19 cellular contexts compared by ENCODE assay signal in the genomic region with DNA sequence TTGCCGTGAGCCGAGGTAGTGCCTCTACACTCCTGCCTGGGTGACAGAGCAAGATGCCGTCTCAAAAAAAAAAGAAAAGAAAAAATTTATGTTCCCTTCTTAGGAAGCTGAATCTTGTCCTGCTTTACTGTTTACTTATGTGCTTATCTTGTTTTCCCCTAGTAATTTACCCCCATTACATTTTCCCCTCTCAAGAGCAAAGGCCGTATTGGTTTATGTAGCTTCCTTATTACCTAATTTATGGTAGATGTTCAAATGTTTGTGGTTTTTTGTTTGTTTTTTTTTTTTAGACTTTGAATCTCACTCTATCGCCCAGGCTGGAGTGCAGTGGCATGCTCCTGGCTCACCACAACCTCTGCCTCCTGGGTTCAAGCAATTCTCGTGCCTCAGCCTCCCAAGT. TPM values are rescaled to one million over a fixed set of nuclear protein-coding genes. Genes with fewer than 3 reads are reported as not detected.
DNase-seq lines count a peak whose midpoint lies in the region; ATAC-seq, FAIRE-seq and TF ChIP-seq lines count a peak whose summit lies in the region.
"Had no signal": no experiment of that assay in that cellular context is flagged by ENCODE, and none has a peak within 500 bp of the region (broad histone marks: within the 10 kb centered on the region; RNA-seq: fewer than 3 reads in every experiment).

No MANE protein-coding gene starts in this region.

- no peak overlapping the region for H3K9ac ChIP-seq in HepG2 (ENCODE audit: insufficient read depth, low read depth, low read length)
- H3K9ac ChIP-seq in neural progenitor cell, result no peak overlapping the region

- intact Hi-C loops in HepG2 (cut with micrococcal nuclease; ENCODE audit: unreplicated experiment) (no loop called here), right lobe of liver (cut with DNase I) (no loop called here), vagina (cut with DNase I) (no loop called here), breast epithelium (cut with DNase I; ENCODE audit: low total_unique reads) (no loop called here)

- peak overlapping the region; percentile 32 to 56 (median 53) for H3K4me3 Mint-ChIP-seq in T-cell
- peak overlapping the region; percentile 21 to 54 for H3K4me3 Mint-ChIP-seq in effector memory CD8-positive, alpha-beta T cell
- no peak overlapping the region for H3K4me3 Mint-ChIP-seq in neural progenitor cell

- TF ChIP-seq EP300 in HepG2 (IDR thresholded peaks at IDR 0.05; ENCODE audit: low read depth in 2 of 2, low read length in 2 of 2) (no peak), HepG2 (CRISPR knock-in tag; IDR thresholded peaks at IDR 0.05; ENCODE audit: borderline replicate concordance) (no peak)

- H3K4me3 ChIP-seq in HepG2 (replicated peaks in 1 of 3; ENCODE audit: insufficient read depth in 1 of 3, low read depth in 2 of 3, low read length in 3 of 3), result no peak overlapping the region
- no peak overlapping the region for H3K4me3 ChIP-seq in right lobe of liver
- no peak overlapping the region for H3K4me3 ChIP-seq in vagina
- no peak overlapping the region for H3K4me3 ChIP-seq in breast epithelium
- no peak overlapping the region for H3K4me3 ChIP-seq in neural progenitor cell

- H3K9me3 Mint-ChIP-seq in T-cell (no peaks in the 10 kb centered on the region), neural progenitor cell (peaks cover 3% of the 10 kb centered on the region)
- H3K9me3 Mint-ChIP-seq in effector memory CD8-positive, alpha-beta T cell, result no peaks in the 10 kb centered on the region

- in situ Hi-C loops in HepG2 (cut with HindIII; ENCODE audit: extremely low pct_ligation_motif_present, low pct_unique_long_range_greater_than_20kb), result no loop called here

- TF ChIP-seq CTCF in HepG2 (CRISPR knock-in tag; IDR thresholded peaks at IDR 0.05) (no peak), right lobe of liver (IDR thresholded peaks at IDR 0.05) (no peak), vagina (IDR thresholded peaks at IDR 0.05) (no peak), breast epithelium (IDR thresholded peaks at IDR 0.05) (no peak), neural progenitor cell (IDR thresholded peaks at IDR 0.05) (no peak)

- H3K27ac Mint-ChIP-seq in T-cell (peak overlapping the region; percentile 79 to 88), neural progenitor cell (no peak overlapping the region)
- H3K27ac Mint-ChIP-seq in effector memory CD8-positive, alpha-beta T cell, result peak overlapping the region in 1 of 2 donors; percentile 81

- H3K36me3 ChIP-seq in HepG2 (replicated peaks in 1 of 2; ENCODE audit: control insufficient read depth in 1 of 2, insufficient read depth in 2 of 2, low read length in 2 of 2) (no peaks in the 10 kb centered on the region), right lobe of liver (no peaks in the 10 kb centered on the region), vagina (no peaks in the 10 kb centered on the region), breast epithelium (no peaks in the 10 kb centered on the region), neural progenitor cell (no peaks in the 10 kb centered on the region)
- H3K36me3 ChIP-seq: BE2C had no signal

- H4K20me1 ChIP-seq in HepG2 (ENCODE audit: insufficient read depth, low read length), result no peaks in the 10 kb centered on the region
- no peaks in the 10 kb centered on the region for H4K20me1 ChIP-seq in neural progenitor cell (ENCODE audit: low read depth)

- H2AFZ ChIP-seq in HepG2 (ENCODE audit: low read length) (no peak overlapping the region), neural progenitor cell (replicated peaks) (no peak overlapping the region)

- TF ChIP-seq POLR2A in HepG2 (IDR thresholded peaks at IDR 0.05; ENCODE audit: insufficient read depth in 1 of 2, low read depth in 2 of 2, low read length in 2 of 2) (no peak), right lobe of liver (IDR thresholded peaks at IDR 0.05) (no peak), vagina (IDR thresholded peaks at IDR 0.05) (no peak), breast epithelium (IDR thresholded peaks at IDR 0.05) (no peak)

- no peaks in the 10 kb centered on the region for H3F3A ChIP-seq in neural progenitor cell (ENCODE audit: low read depth)

- POLR2A ChIA-PET in HepG2 (lab: Yijun Ruan, JAX) (no interaction called here), T-cell (lab: Charles Lee) (interaction anchor here (0.5 to 0.6 kb wide), 3 partner anchors 42 to 141 kb away, joined by 3 to 6 read pairs (median 3); no protein-coding TSS in a partner anchor)

- ATAC-seq in HepG2, result peak; percentile 18; the same call in 2 of the 3 replicates
- ATAC-seq in right lobe of liver, result no peak
- ATAC-seq in T-cell (replicated peaks in 1 of 4), result no peak
- no peak for ATAC-seq in effector memory CD8-positive, alpha-beta T cell (replicated peaks)
- no peak for ATAC-seq in GM19328 (IDR thresholded peaks at IDR 0.05; ENCODE audit: unreplicated experiment)
- ATAC-seq: Panc1 had no signal

- no TSS peak for BruUV-seq in HepG2 (replicated peaks; lab: Mats Ljungman, UMichigan)

- H3K79me2 ChIP-seq in HepG2 (ENCODE audit: insufficient read depth, low read length) (no peaks in the 10 kb centered on the region), neural progenitor cell (ENCODE audit: low read depth) (no peaks in the 10 kb centered on the region)

- H3K4me1 Mint-ChIP-seq in T-cell (peaks cover 73 to 81% (median 74%) of the 10 kb centered on the region in 3 donors), neural progenitor cell (peaks cover 9% of the 10 kb centered on the region)
- H3K4me1 Mint-ChIP-seq in effector memory CD8-positive, alpha-beta T cell (ENCODE audit: low read depth in 2 of 2), result peaks cover 32 to 53% of the 10 kb centered on the region in 2 donors

- peaks cover 33% of the 10 kb centered on the region for H3K4me1 ChIP-seq in HepG2 (ENCODE audit: insufficient read depth, low read length)
- no peaks in the 10 kb centered on the region for H3K4me1 ChIP-seq in right lobe of liver
- H3K4me1 ChIP-seq in vagina, result peaks cover 18% of the 10 kb centered on the region
- H3K4me1 ChIP-seq in breast epithelium, result peaks cover 0 to 5% of the 10 kb centered on the region in 2 donors
- H3K4me1 ChIP-seq in neural progenitor cell, result no peaks in the 10 kb centered on the region
- H3K4me1 ChIP-seq: BE2C had no signal

- FAIRE-seq in HepG2 (lab: Jason Lieb, UNC), result no peak
- FAIRE-seq: GM18507 had no signal

- DNase-seq in HepG2 (ENCODE audit: low spot score), result no peak
- no peak for DNase-seq in right lobe of liver
- no peak for DNase-seq in T-cell
- DNase-seq in effector memory CD8-positive, alpha-beta T cell, result no peak
- DNase-seq in vagina (ENCODE audit: extremely low spot score in 2 of 2), result no peak
- no peak for DNase-seq in breast epithelium (ENCODE audit: low spot score in 2 of 2)
- no peak for DNase-seq in neural progenitor cell (ENCODE audit: low spot score)
- DNase-seq: BE2C, HCEC 1CT, NCI-H1436, NCI-H2029 treated with DMSO at 0.1 percent for 48 hours, NCI-H510A, NCI-H82, SHP77 had no signal

- 2% methylated on average over 6 of the region's 6 CpGs for WGBS in HepG2 (ENCODE audit: low lambda C conversion rate)
- WGBS in right lobe of liver (ENCODE audit: insufficient coverage, low coverage, low lambda C conversion rate, missing lambda C conversion rate), result 83% methylated on average over 6 of the region's 6 CpGs

- H3K9me3 ChIP-seq in HepG2 (ENCODE audit: low read length) (no peaks in the 10 kb centered on the region), right lobe of liver (no peaks in the 10 kb centered on the region), vagina (no peaks in the 10 kb centered on the region), breast epithelium (no peaks in the 10 kb centered on the region), neural progenitor cell (ENCODE audit: low read depth) (no peaks in the 10 kb centered on the region)
- H3K9me3 ChIP-seq: BE2C had no signal

- CTCF ChIA-PET in HepG2 (lab: Yijun Ruan, JAX; ENCODE audit: low intra/inter-chr PET ratio, low total read pairs), result no interaction called here
- CTCF ChIA-PET in T-cell (lab: Charles Lee), result interaction anchor here (0.6 to 1.2 kb wide), 4 partner anchors 15 to 33 kb away, joined by 4 to 8 read pairs (median 4); partner anchors contain the start of gene ZFP3 (in 1 of the 2)

- H3K27ac ChIP-seq in HepG2 (ENCODE audit: extremely low read length, insufficient read depth, low read length), result no peak overlapping the region
- no peak overlapping the region for H3K27ac ChIP-seq in right lobe of liver
- H3K27ac ChIP-seq in vagina, result peak overlapping the region; percentile 72
- H3K27ac ChIP-seq in breast epithelium, result no peak overlapping the region
- H3K27ac ChIP-seq in neural progenitor cell, result no peak overlapping the region

- H3K27me3 ChIP-seq in HepG2 (ENCODE audit: control insufficient read depth in 1 of 2, insufficient read depth in 2 of 2, low read length in 2 of 2), result no peaks in the 10 kb centered on the region; a peak in 1 of 5 replicates
- H3K27me3 ChIP-seq in right lobe of liver, result no peaks in the 10 kb centered on the region
- no peaks in the 10 kb centered on the region for H3K27me3 ChIP-seq in vagina
- no peaks in the 10 kb centered on the region for H3K27me3 ChIP-seq in breast epithelium
- no peaks in the 10 kb centered on the region for H3K27me3 ChIP-seq in neural progenitor cell
- H3K27me3 ChIP-seq: BE2C had no signal

- TF ChIP-seq RAD21 in HepG2 (CRISPR knock-in tag; IDR thresholded peaks at IDR 0.05), result no peak

- H3K36me3 Mint-ChIP-seq in T-cell (peaks cover 8% of the 10 kb centered on the region), neural progenitor cell (no peaks in the 10 kb centered on the region)
- H3K36me3 Mint-ChIP-seq in effector memory CD8-positive, alpha-beta T cell (ENCODE audit: insufficient read depth), result peaks cover 12% of the 10 kb centered on the region

- H3K4me2 ChIP-seq in HepG2 (ENCODE audit: low read depth, low read length) (peak overlapping the region; percentile 5; the same call in 1 of the 2 replicates), neural progenitor cell (no peak overlapping the region)

- H3K27me3 Mint-ChIP-seq in T-cell (no peaks in the 10 kb centered on the region), neural progenitor cell (ENCODE audit: insufficient read depth, low read depth) (peaks cover 3% of the 10 kb centered on the region)
- no peaks in the 10 kb centered on the region for H3K27me3 Mint-ChIP-seq in effector memory CD8-positive, alpha-beta T cell

RNA-seq across cellular contexts. Expression of gene SLC52A1, which starts 10.3 kb away (rescaled TPM):
- 0.13 TPM in 1 of 2 replicates, not detected in the other for total RNA-seq in HepG2 (2016; rRNA removed; fragmentation: Illumina TruSeq; extraction: Trizol)
- not detected in 2 replicates for total RNA-seq in HepG2 (2016; cell fraction: cytosol; rRNA removed; fragmentation: Illumina TruSeq; extraction: Trizol; ENCODE audit: low read depth)
- 0.11 TPM in 1 of 2 replicates, not detected in the other for total RNA-seq in HepG2 (2016; cell fraction: insoluble cytoplasmic fraction; rRNA removed; fragmentation: Illumina TruSeq; extraction: Trizol)
- not detected in 2 replicates for total RNA-seq in HepG2 (2016; cell fraction: membrane; rRNA removed; fragmentation: Illumina TruSeq; extraction: Trizol)
- 0.16 TPM in 1 of 2 replicates, not detected in the other for total RNA-seq in HepG2 (2016; cell fraction: nucleus; rRNA removed; fragmentation: Illumina TruSeq; extraction: Trizol)
- 0.03 TPM in 1 of 2 replicates, not detected in the other for polyA plus RNA-seq in HepG2 (2011; rRNA removed)
- polyA plus RNA-seq in HepG2 (2011; cell fraction: cytosol; rRNA removed), result 0.03 TPM in 1 of 2 replicates, not detected in the other
- polyA plus RNA-seq in HepG2 (2011; cell fraction: nucleus; rRNA removed), result 0.10 and 0.11 TPM in 2 replicates
- polyA plus RNA-seq in HepG2 (2012), result not detected in 2 replicates
- not detected in 2 replicates for polyA plus RNA-seq in HepG2 (2016; cell fraction: cytosol; fragmentation: Illumina TruSeq; extraction: Trizol; ENCODE audit: low read depth)
- not detected in 2 replicates for polyA plus RNA-seq in HepG2 (2016; cell fraction: insoluble cytoplasmic fraction; fragmentation: Illumina TruSeq; extraction: Trizol; ENCODE audit: low read depth)
- not detected in 2 replicates for polyA plus RNA-seq in HepG2 (2016; cell fraction: membrane; fragmentation: Illumina TruSeq; extraction: Trizol; ENCODE audit: low read depth)
- polyA plus RNA-seq in HepG2 (2016; cell fraction: nucleus; fragmentation: Illumina TruSeq; extraction: Trizol; ENCODE audit: insufficient read depth, low read depth), result not detected in 2 replicates
- not detected in 2 replicates for polyA minus RNA-seq in HepG2 (2011; rRNA and poly(A)+ RNA removed; ENCODE audit: low replicate concordance)
- not detected in 2 replicates for polyA minus RNA-seq in HepG2 (2011; cell fraction: cytosol; rRNA and poly(A)+ RNA removed)
- polyA minus RNA-seq in HepG2 (2011; cell fraction: nucleus; rRNA and poly(A)+ RNA removed), result not detected in 2 replicates
- total RNA-seq in right lobe of liver, result under 1 TPM in 2 of 6 experiments, not detected in 4; 0.13 to 0.20 TPM
- total RNA-seq in T-cell, result under 1 TPM in 3 of 5 donors, not detected in 2; 0.14 to 0.62 (median 0.25) TPM
- 0.49 TPM for total RNA-seq in vagina
- under 1 TPM; 0.29 to 0.98 (median 0.32) TPM for total RNA-seq in breast epithelium
- total RNA-seq in neural progenitor cell (ENCODE audit: low replicate concordance), result 0.31 TPM in 1 of 2 replicates, not detected in the other
- total RNA-seq: HT-29 had no signal
- polyA plus RNA-seq: AG04450 had no signal

RNA-seq across cellular contexts. Expression of gene ZFP3, which starts 32.8 kb away (rescaled TPM):
- total RNA-seq in HepG2 (2016; rRNA removed; fragmentation: Illumina TruSeq; extraction: Trizol), result not detected in 2 replicates
- not detected in 2 replicates for total RNA-seq in HepG2 (2016; cell fraction: cytosol; rRNA removed; fragmentation: Illumina TruSeq; extraction: Trizol; ENCODE audit: low read depth)
- total RNA-seq in HepG2 (2016; cell fraction: insoluble cytoplasmic fraction; rRNA removed; fragmentation: Illumina TruSeq; extraction: Trizol), result not detected in 2 replicates
- total RNA-seq in HepG2 (2016; cell fraction: membrane; rRNA removed; fragmentation: Illumina TruSeq; extraction: Trizol), result not detected in 2 replicates
- not detected in 2 replicates for total RNA-seq in HepG2 (2016; cell fraction: nucleus; rRNA removed; fragmentation: Illumina TruSeq; extraction: Trizol)
- polyA plus RNA-seq in HepG2 (2011; rRNA removed), result not detected in 2 replicates
- polyA plus RNA-seq in HepG2 (2011; cell fraction: cytosol; rRNA removed), result not detected in 2 replicates
- not detected in 2 replicates for polyA plus RNA-seq in HepG2 (2011; cell fraction: nucleus; rRNA removed)
- polyA plus RNA-seq in HepG2 (2012), result not detected in 2 replicates
- not detected in 2 replicates for polyA plus RNA-seq in HepG2 (2016; cell fraction: cytosol; fragmentation: Illumina TruSeq; extraction: Trizol; ENCODE audit: low read depth)
- not detected in 2 replicates for polyA plus RNA-seq in HepG2 (2016; cell fraction: insoluble cytoplasmic fraction; fragmentation: Illumina TruSeq; extraction: Trizol; ENCODE audit: low read depth)
- not detected in 2 replicates for polyA plus RNA-seq in HepG2 (2016; cell fraction: membrane; fragmentation: Illumina TruSeq; extraction: Trizol; ENCODE audit: low read depth)
- polyA plus RNA-seq in HepG2 (2016; cell fraction: nucleus; fragmentation: Illumina TruSeq; extraction: Trizol; ENCODE audit: insufficient read depth, low read depth), result not detected in 2 replicates
- not detected in 2 replicates for polyA minus RNA-seq in HepG2 (2011; rRNA and poly(A)+ RNA removed; ENCODE audit: low replicate concordance)
- not detected in 2 replicates for polyA minus RNA-seq in HepG2 (2011; cell fraction: cytosol; rRNA and poly(A)+ RNA removed)
- not detected in 2 replicates for polyA minus RNA-seq in HepG2 (2011; cell fraction: nucleus; rRNA and poly(A)+ RNA removed)
- 1 to 10 TPM in 1 of 6 experiments, under 1 TPM in 5; 0.51 to 1.6 (median 0.87) TPM for total RNA-seq in right lobe of liver
- 10 to 100 TPM in 1 of 5 donors, 1 to 10 TPM in 4; 3.3 to 10.4 (median 8.5) TPM for total RNA-seq in T-cell
- total RNA-seq in vagina, result 3.4 TPM
- total RNA-seq in breast epithelium, result 1 to 10 TPM; 3.7 to 8.8 (median 4.9) TPM
- 0.19 and 0.34 TPM in 2 replicates for total RNA-seq in neural progenitor cell (ENCODE audit: low replicate concordance)

RNA-seq across cellular contexts. Expression of gene KIF1C, which starts 47.7 kb away (rescaled TPM):
- total RNA-seq in HepG2 (2016; rRNA removed; fragmentation: Illumina TruSeq; extraction: Trizol), result 79.0 and 104 TPM in 2 replicates
- total RNA-seq in HepG2 (2016; cell fraction: cytosol; rRNA removed; fragmentation: Illumina TruSeq; extraction: Trizol; ENCODE audit: low read depth), result 19.8 and 24.9 TPM in 2 replicates
- total RNA-seq in HepG2 (2016; cell fraction: insoluble cytoplasmic fraction; rRNA removed; fragmentation: Illumina TruSeq; extraction: Trizol), result 62.8 and 109 TPM in 2 replicates
- total RNA-seq in HepG2 (2016; cell fraction: membrane; rRNA removed; fragmentation: Illumina TruSeq; extraction: Trizol), result 101 and 114 TPM in 2 replicates
- 47.9 and 62.6 TPM in 2 replicates for total RNA-seq in HepG2 (2016; cell fraction: nucleus; rRNA removed; fragmentation: Illumina TruSeq; extraction: Trizol)
- polyA plus RNA-seq in HepG2 (2011; rRNA removed), result 70.0 and 77.7 TPM in 2 replicates
- polyA plus RNA-seq in HepG2 (2011; cell fraction: cytosol; rRNA removed), result 41.2 and 41.3 TPM in 2 replicates
- 56.4 and 66.4 TPM in 2 replicates for polyA plus RNA-seq in HepG2 (2011; cell fraction: nucleus; rRNA removed)
- 64.6 and 76.7 TPM in 2 replicates for polyA plus RNA-seq in HepG2 (2012)
- 35.2 and 41.4 TPM in 2 replicates for polyA plus RNA-seq in HepG2 (2016; cell fraction: cytosol; fragmentation: Illumina TruSeq; extraction: Trizol; ENCODE audit: low read depth)
- polyA plus RNA-seq in HepG2 (2016; cell fraction: insoluble cytoplasmic fraction; fragmentation: Illumina TruSeq; extraction: Trizol; ENCODE audit: low read depth), result 92.0 and 117 TPM in 2 replicates
- polyA plus RNA-seq in HepG2 (2016; cell fraction: membrane; fragmentation: Illumina TruSeq; extraction: Trizol; ENCODE audit: low read depth), result 104 and 124 TPM in 2 replicates
- 138 and 143 TPM in 2 replicates for polyA plus RNA-seq in HepG2 (2016; cell fraction: nucleus; fragmentation: Illumina TruSeq; extraction: Trizol; ENCODE audit: insufficient read depth, low read depth)
- 103 and 104 TPM in 2 replicates for polyA minus RNA-seq in HepG2 (2011; rRNA and poly(A)+ RNA removed; ENCODE audit: low replicate concordance)
- polyA minus RNA-seq in HepG2 (2011; cell fraction: cytosol; rRNA and poly(A)+ RNA removed), result 33.7 and 51.0 TPM in 2 replicates
- polyA minus RNA-seq in HepG2 (2011; cell fraction: nucleus; rRNA and poly(A)+ RNA removed), result 23.3 and 28.5 TPM in 2 replicates
- total RNA-seq in right lobe of liver, result 100 to 1,000 TPM in 3 of 6 experiments, 10 to 100 TPM in 3; 59.8 to 112 (median 99.3) TPM
- total RNA-seq in T-cell, result 10 to 100 TPM; 15.3 to 37.9 (median 28.5) TPM
- total RNA-seq in vagina, result 46.9 TPM
- total RNA-seq in breast epithelium, result 10 to 100 TPM; 37.5 to 88.5 (median 50.5) TPM
- 22.1 and 22.2 TPM in 2 replicates for total RNA-seq in neural progenitor cell (ENCODE audit: low replicate concordance)

RNA-seq across cellular contexts. Expression of gene INCA1, which starts 48.2 kb away (rescaled TPM):
- total RNA-seq in HepG2 (2016; rRNA removed; fragmentation: Illumina TruSeq; extraction: Trizol), result 0.35 and 0.93 TPM in 2 replicates
- 0.62 TPM in 1 of 2 replicates, not detected in the other for total RNA-seq in HepG2 (2016; cell fraction: cytosol; rRNA removed; fragmentation: Illumina TruSeq; extraction: Trizol; ENCODE audit: low read depth)
- total RNA-seq in HepG2 (2016; cell fraction: insoluble cytoplasmic fraction; rRNA removed; fragmentation: Illumina TruSeq; extraction: Trizol), result 0.71 and 0.87 TPM in 2 replicates
- 0.72 and 0.96 TPM in 2 replicates for total RNA-seq in HepG2 (2016; cell fraction: membrane; rRNA removed; fragmentation: Illumina TruSeq; extraction: Trizol)
- total RNA-seq in HepG2 (2016; cell fraction: nucleus; rRNA removed; fragmentation: Illumina TruSeq; extraction: Trizol), result 0.50 and 0.81 TPM in 2 replicates
- polyA plus RNA-seq in HepG2 (2011; rRNA removed), result 2.6 and 3.3 TPM in 2 replicates
- polyA plus RNA-seq in HepG2 (2011; cell fraction: cytosol; rRNA removed), result 0.74 and 0.88 TPM in 2 replicates
- 18.2 and 26.0 TPM in 2 replicates for polyA plus RNA-seq in HepG2 (2011; cell fraction: nucleus; rRNA removed)
- 2.6 and 2.8 TPM in 2 replicates for polyA plus RNA-seq in HepG2 (2012)
- polyA plus RNA-seq in HepG2 (2016; cell fraction: cytosol; fragmentation: Illumina TruSeq; extraction: Trizol; ENCODE audit: low read depth), result 0.38 and 0.86 TPM in 2 replicates
- 0.45 and 0.92 TPM in 2 replicates for polyA plus RNA-seq in HepG2 (2016; cell fraction: insoluble cytoplasmic fraction; fragmentation: Illumina TruSeq; extraction: Trizol; ENCODE audit: low read depth)
- polyA plus RNA-seq in HepG2 (2016; cell fraction: membrane; fragmentation: Illumina TruSeq; extraction: Trizol; ENCODE audit: low read depth), result 0.81 and 1.4 TPM in 2 replicates
- 3.6 and 4.5 TPM in 2 replicates for polyA plus RNA-seq in HepG2 (2016; cell fraction: nucleus; fragmentation: Illumina TruSeq; extraction: Trizol; ENCODE audit: insufficient read depth, low read depth)
- polyA minus RNA-seq in HepG2 (2011; rRNA and poly(A)+ RNA removed; ENCODE audit: low replicate concordance), result 0.61 and 0.68 TPM in 2 replicates
- polyA minus RNA-seq in HepG2 (2011; cell fraction: cytosol; rRNA and poly(A)+ RNA removed), result 0.88 TPM in 1 of 2 replicates, not detected in the other
- 0.50 and 0.77 TPM in 2 replicates for polyA minus RNA-seq in HepG2 (2011; cell fraction: nucleus; rRNA and poly(A)+ RNA removed)
- 1 to 10 TPM in 2 of 6 experiments, under 1 TPM in 3, not detected in 1; 0.83 to 1.3 (median 0.97) TPM for total RNA-seq in right lobe of liver
- under 1 TPM in 2 of 5 donors, not detected in 3; 0.38 to 0.43 TPM for total RNA-seq in T-cell
- total RNA-seq in vagina, result 1.7 TPM
- total RNA-seq in breast epithelium, result 1 to 10 TPM in 2 of 3 donors, under 1 TPM in 1; 0.66 to 2.9 (median 1.9) TPM
- 0.28 and 0.52 TPM in 2 replicates for total RNA-seq in neural progenitor cell (ENCODE audit: low replicate concordance)

RNA-seq across cellular contexts. Expression of gene CAMTA2, which starts 58.0 kb away (rescaled TPM):
- total RNA-seq in HepG2 (2016; rRNA removed; fragmentation: Illumina TruSeq; extraction: Trizol) (4.0 and 4.1 TPM in 2 replicates), right lobe of liver (10 to 100 TPM; 15.3 to 21.1 (median 17.7) TPM), T-cell (10 to 100 TPM; 59.8 to 82.8 (median 72.0) TPM), vagina (36.3 TPM), breast epithelium (10 to 100 TPM; 11.0 to 17.7 (median 13.5) TPM), neural progenitor cell (ENCODE audit: low replicate concordance) (0.34 and 1.8 TPM in 2 replicates)
- total RNA-seq in HepG2 (2016; cell fraction: cytosol; rRNA removed; fragmentation: Illumina TruSeq; extraction: Trizol; ENCODE audit: low read depth), result 3.3 and 4.0 TPM in 2 replicates
- 2.2 and 3.5 TPM in 2 replicates for total RNA-seq in HepG2 (2016; cell fraction: insoluble cytoplasmic fraction; rRNA removed; fragmentation: Illumina TruSeq; extraction: Trizol)
- total RNA-seq in HepG2 (2016; cell fraction: membrane; rRNA removed; fragmentation: Illumina TruSeq; extraction: Trizol), result 5.1 and 5.5 TPM in 2 replicates
- 4.3 TPM in 2 replicates for total RNA-seq in HepG2 (2016; cell fraction: nucleus; rRNA removed; fragmentation: Illumina TruSeq; extraction: Trizol)
- 7.1 and 8.9 TPM in 2 replicates for polyA plus RNA-seq in HepG2 (2011; rRNA removed)
- 2.3 and 3.4 TPM in 2 replicates for polyA plus RNA-seq in HepG2 (2011; cell fraction: cytosol; rRNA removed)
- 43.3 and 56.3 TPM in 2 replicates for polyA plus RNA-seq in HepG2 (2011; cell fraction: nucleus; rRNA removed)
- polyA plus RNA-seq in HepG2 (2012), result 14.9 and 15.5 TPM in 2 replicates
- 6.5 and 6.8 TPM in 2 replicates for polyA plus RNA-seq in HepG2 (2016; cell fraction: cytosol; fragmentation: Illumina TruSeq; extraction: Trizol; ENCODE audit: low read depth)
- 8.3 and 11.9 TPM in 2 replicates for polyA plus RNA-seq in HepG2 (2016; cell fraction: insoluble cytoplasmic fraction; fragmentation: Illumina TruSeq; extraction: Trizol; ENCODE audit: low read depth)
- polyA plus RNA-seq in HepG2 (2016; cell fraction: membrane; fragmentation: Illumina TruSeq; extraction: Trizol; ENCODE audit: low read depth), result 12.2 and 12.5 TPM in 2 replicates
- 40.0 and 44.3 TPM in 2 replicates for polyA plus RNA-seq in HepG2 (2016; cell fraction: nucleus; fragmentation: Illumina TruSeq; extraction: Trizol; ENCODE audit: insufficient read depth, low read depth)
- 13.3 and 14.6 TPM in 2 replicates for polyA minus RNA-seq in HepG2 (2011; rRNA and poly(A)+ RNA removed; ENCODE audit: low replicate concordance)
- polyA minus RNA-seq in HepG2 (2011; cell fraction: cytosol; rRNA and poly(A)+ RNA removed), result 5.4 and 6.2 TPM in 2 replicates
- polyA minus RNA-seq in HepG2 (2011; cell fraction: nucleus; rRNA and poly(A)+ RNA removed), result 6.8 and 10.8 TPM in 2 replicates
